Comparison of ENCODE assay signal across 17 cellular contexts in the genomic region with DNA sequence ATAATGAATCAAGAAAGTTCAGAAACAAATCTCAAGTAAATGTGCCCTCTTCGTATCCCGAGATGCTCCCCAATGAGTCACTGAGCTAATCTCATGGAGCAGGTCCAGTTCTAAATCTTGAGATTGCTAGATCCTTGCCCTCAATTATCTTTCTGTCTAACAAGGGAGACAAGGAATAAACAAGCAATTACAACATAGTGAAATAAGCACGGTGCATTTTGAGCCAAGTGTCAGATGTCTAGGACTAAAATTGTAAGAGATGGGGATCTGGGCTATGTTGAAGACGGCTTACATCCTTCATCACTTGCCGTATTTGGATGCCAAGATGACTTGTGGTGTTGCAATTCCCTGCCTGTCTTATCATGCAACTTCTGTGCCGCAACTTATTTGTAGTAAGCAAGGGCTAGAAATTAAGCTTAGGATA. TPM values are rescaled to one million over a fixed set of nuclear protein-coding genes. Genes with fewer than 3 reads are reported as not detected.
DNase-seq lines count a peak whose midpoint lies in the region; TF ChIP-seq lines count a peak whose summit lies in the region.
"Had no signal": no experiment of that assay in that cellular context is flagged by ENCODE, and none has a peak within 500 bp of the region (broad histone marks: within the 10 kb centered on the region; RNA-seq: fewer than 3 reads in every experiment).

No MANE protein-coding gene starts in this region.

- no CpG with 5 or more reads among the region's 6 CpGs for WGBS in trophoblast cell (ENCODE audit: extremely low coverage, insufficient coverage, insufficient read length)

- H3K4ac ChIP-seq in trophoblast cell (ENCODE audit: low read depth, low read length): no peak overlapping the region

- DNase-seq in Calu3: no peak
- peak; percentile 38 for DNase-seq in RWPE1 (ENCODE audit: low spot score)
- DNase-seq in fibroblast of pulmonary artery (ENCODE audit: low read depth): peak; percentile 96
- DNase-seq in trophoblast cell: peak in 1 of 2 donors; percentile 27
- DNase-seq in activated naive CD4-positive, alpha-beta T cell treated with anti-CD3 and anti-CD28 coated beads, Interleukin-2, amount 50 U/mL, for 16 hours: no peak
- no peak for DNase-seq in NCI-H1417 (lab: John Stamatoyannopoulos, UW)
- DNase-seq in NCI-H1092 treated with DMSO at 0.1 percent for 48 hours (lab: John Stamatoyannopoulos, UW): no peak
- DNase-seq in NK-92 (lab: John Stamatoyannopoulos, UW; ENCODE audit: unreplicated experiment): no peak
- DNase-seq: activated naive CD4-positive, alpha-beta T cell; erythroblast; naive thymus-derived CD4-positive, alpha-beta T cell; NCI-H1694 treated with DMSO at 0.1 percent for 48 hours; NCI-H748 treated with DMSO at 0.1 percent for 48 hours; stimulated activated naive CD4-positive, alpha-beta T cell treated with Interleukin-2 at 50 U/mL for 16 hours had no signal

- no peaks in the 10 kb centered on the region for H3K9me3 ChIP-seq in trophoblast cell (ENCODE audit: insufficient read depth, low read depth, low read length)
- H3K9me3 ChIP-seq: SJSA1 had no signal

- H4K91ac ChIP-seq in trophoblast cell (ENCODE audit: low read depth, low read length): peak overlapping the region; percentile 60

- H3K36me3 Mint-ChIP-seq in Calu3 (ENCODE audit: insufficient read depth, unreplicated experiment): no peaks in the 10 kb centered on the region
- H3K36me3 Mint-ChIP-seq: naive thymus-derived CD4-positive, alpha-beta T cell had no signal

- H3K27ac Mint-ChIP-seq in Calu3 (ENCODE audit: unreplicated experiment): peak overlapping the region; percentile 37
- H3K27ac Mint-ChIP-seq: IgD-negative memory B cell; naive thymus-derived CD4-positive, alpha-beta T cell had no signal

- peaks cover 3% of the 10 kb centered on the region for H3K79me2 ChIP-seq in trophoblast cell (ENCODE audit: control insufficient read depth, insufficient read depth, low read length, poor library complexity)

- CTCF ChIA-PET in Calu3 (lab: Charles Lee) (interaction anchor here (1.5 to 2.3 kb wide), 2 partner anchors 65 to 144 kb away, joined by 3 to 11 read pairs; no protein-coding TSS in a partner anchor), RWPE1 (lab: Yijun Ruan, JAX) (interaction anchor here (0.5 to 6.6 kb wide), 3 partner anchors 99 to 219 kb away, joined by 3 to 46 read pairs (median 3); a partner anchor contains a TSS)

- H2BK5ac ChIP-seq in trophoblast cell (ENCODE audit: low read depth, low read length, poor library complexity): no peak overlapping the region

- peaks cover 15 to 19% of the 10 kb centered on the region in 2 experiments for H3K4me1 ChIP-seq in trophoblast cell (ENCODE audit: control insufficient read depth in 1 of 2, insufficient read depth in 2 of 2, low read length in 2 of 2)
- H3K4me1 ChIP-seq: SJSA1 had no signal

- intact Hi-C loops in Calu3 (cut with micrococcal nuclease; ENCODE audit: unreplicated experiment): no loop called here

- H2AK5ac ChIP-seq in trophoblast cell (ENCODE audit: low read length): no peak overlapping the region

- H3K27ac ChIP-seq in RWPE1: no peak overlapping the region
- peak overlapping the region; percentile 28 for H3K27ac ChIP-seq in trophoblast cell (ENCODE audit: low read depth, low read length)
- H3K27ac ChIP-seq: SJSA1 had no signal

- H3K4me1 Mint-ChIP-seq in Calu3 (ENCODE audit: low read depth, unreplicated experiment): peaks cover 71% of the 10 kb centered on the region
- H3K4me1 Mint-ChIP-seq: IgD-negative memory B cell; naive thymus-derived CD4-positive, alpha-beta T cell had no signal

- H3K4me3 ChIP-seq in fibroblast of pulmonary artery (replicated peaks; ENCODE audit: low read depth, low read length) (no peak overlapping the region), trophoblast cell (ENCODE audit: low read depth, low read length) (no peak overlapping the region)
- H3K4me3 ChIP-seq: SJSA1 had no signal

- H2BK120ac ChIP-seq in trophoblast cell (ENCODE audit: insufficient read depth, low read length, poor library complexity): peak overlapping the region; percentile 67

- TF ChIP-seq CTCF in Calu3 (IDR thresholded peaks at IDR 0.05; ENCODE audit: unreplicated experiment) (no peak), RWPE1 (conservative IDR thresholded peaks at IDR 0.05; ENCODE audit: low read depth) (no peak), fibroblast of pulmonary artery (IDR thresholded peaks at IDR 0.05; ENCODE audit: low read length, missing control alignments) (no peak)

- H3K4me3 Mint-ChIP-seq in Calu3 (ENCODE audit: low read depth, unreplicated experiment): no peak overlapping the region
- H3K4me3 Mint-ChIP-seq: IgD-negative memory B cell; naive thymus-derived CD4-positive, alpha-beta T cell had no signal

- H3K4me2 ChIP-seq in trophoblast cell (ENCODE audit: low read length): no peak overlapping the region

- no peak overlapping the region for H2AFZ ChIP-seq in trophoblast cell (ENCODE audit: insufficient read depth, low read length, poor library complexity)

- no peak overlapping the region for H4K12ac ChIP-seq in trophoblast cell (ENCODE audit: low read depth, low read length)

- H3K36me3 ChIP-seq in trophoblast cell (ENCODE audit: control insufficient read depth in 1 of 2, insufficient read depth in 2 of 2, low read length in 2 of 2): no peaks in the 10 kb centered on the region
- H3K36me3 ChIP-seq: SJSA1 had no signal

- H3K27me3 ChIP-seq in trophoblast cell (ENCODE audit: insufficient read depth, low read length): no peaks in the 10 kb centered on the region
- H3K27me3 ChIP-seq: SJSA1 had no signal

- peaks cover 3% of the 10 kb centered on the region for H3K9me3 Mint-ChIP-seq in Calu3 (ENCODE audit: low read depth, unreplicated experiment)
- H3K9me3 Mint-ChIP-seq: IgD-negative memory B cell; naive thymus-derived CD4-positive, alpha-beta T cell had no signal

- no peak overlapping the region for H3K23ac ChIP-seq in trophoblast cell (ENCODE audit: low read length)

- H3K27me3 Mint-ChIP-seq in Calu3 (ENCODE audit: unreplicated experiment): no peaks in the 10 kb centered on the region

- H2BK12ac ChIP-seq in trophoblast cell (ENCODE audit: low read length): no peak overlapping the region

- H3K14ac ChIP-seq in trophoblast cell (ENCODE audit: low read length): no peak overlapping the region

- peaks cover 33% of the 10 kb centered on the region for H3K79me1 ChIP-seq in trophoblast cell (ENCODE audit: low read length)

- BruUV-seq in Calu3 (replicated peaks; lab: Mats Ljungman, UMichigan): no TSS peak

- no peak overlapping the region for H4K8ac ChIP-seq in trophoblast cell (ENCODE audit: low read depth, low read length)

- H3K18ac ChIP-seq in trophoblast cell (ENCODE audit: low read length): no peak overlapping the region

- POLR2A ChIA-PET in RWPE1 (lab: Yijun Ruan, JAX; ENCODE audit: low non-redundant PET): no interaction called here

- no peak overlapping the region for H3K9ac ChIP-seq in trophoblast cell (ENCODE audit: low read length)

RNA-seq across cellular contexts. Expression of a gene that starts 56.5 kb away (rescaled TPM):
- 256 and 313 TPM in 2 replicates for total RNA-seq in Calu3 (2022)
- 0.55 and 0.79 TPM in 2 replicates for polyA plus RNA-seq in trophoblast cell (2013)
- total RNA-seq: Daoy; naive thymus-derived CD4-positive, alpha-beta T cell; SJSA1 had no signal
- polyA plus RNA-seq: IgD-negative memory B cell; naive thymus-derived CD4-positive, alpha-beta T cell had no signal

Comparison
In these comparisons a context has a peak if more than half of its experiments do, and no peak if none do; other contexts are left out.
1. DNase-seq: peak in RWPE1 (single experiment) and fibroblast of pulmonary artery (single experiment); none in Calu3 (single experiment), activated naive CD4-positive, alpha-beta T cell treated with anti-CD3 and anti-CD28 coated beads, Interleukin-2, amount 50 U/mL, for 16 hours (single experiment), NCI-H1417 (0 of 3), NCI-H1092 treated with DMSO at 0.1 percent for 48 hours (single experiment) and NK-92 (single experiment).